In the genomic region with DNA sequence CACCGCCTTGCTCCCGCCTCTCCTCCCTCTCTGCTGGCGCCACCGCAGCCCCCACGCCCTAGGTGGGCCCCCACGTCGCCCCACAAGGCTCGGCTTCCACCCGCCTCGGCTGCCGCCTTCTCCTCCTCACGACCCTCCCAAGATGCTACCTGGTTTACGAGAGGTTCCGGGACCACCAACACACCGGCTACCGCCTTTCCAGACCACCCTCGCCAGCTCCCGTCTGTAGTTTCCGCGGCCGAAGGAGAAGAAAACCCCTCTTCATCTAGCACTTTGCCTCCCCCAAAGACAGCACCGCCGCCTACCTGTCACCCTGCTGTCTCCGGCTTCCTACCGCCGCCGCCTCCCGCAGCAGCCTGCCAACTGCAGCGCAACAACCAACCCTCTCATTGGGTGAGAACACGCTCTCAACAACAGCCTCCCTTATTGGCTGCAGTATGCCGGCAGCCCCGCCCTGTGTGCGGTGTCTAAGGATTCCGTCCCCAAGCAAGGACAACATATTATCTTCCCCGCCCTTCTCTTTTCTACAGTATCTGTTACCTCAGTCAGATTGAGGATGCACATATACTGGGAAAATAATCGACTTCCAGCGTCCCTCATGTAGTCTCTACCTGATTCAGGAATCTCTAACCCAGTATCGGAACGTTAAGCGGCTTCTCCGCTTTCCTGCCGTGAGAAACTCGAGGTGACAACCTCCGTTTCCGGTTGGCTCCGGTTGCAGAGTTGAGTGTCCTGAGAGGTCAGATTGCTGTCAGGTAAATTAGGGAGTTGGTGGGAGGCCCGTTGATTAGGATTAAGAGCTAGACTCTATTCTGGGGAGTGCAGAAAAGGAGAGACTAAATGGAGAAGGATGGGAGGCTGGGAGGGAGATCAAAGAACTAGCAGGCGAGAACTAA, we compare ENCODE assay signal across 8 cellular contexts. TPM values are rescaled to one million over a fixed set of nuclear protein-coding genes. Genes with fewer than 3 reads are reported as not detected.
A peak's percentile ranks its signal among the peaks of the same experiment; 100 is the strongest.
DNase-seq lines count a peak whose midpoint lies in the region; ATAC-seq and TF ChIP-seq lines count a peak whose summit lies in the region.

A gene (minus strand): TSS at position 367 of the 896 bp plus-strand sequence. CDS start 47,662 bp downstream, outside the sequence.
A gene (plus strand): TSS at position 697 of the 896 bp plus-strand sequence. CDS start 6,882 bp downstream, outside the sequence.

- H3K9me3 Mint-ChIP-seq in Calu3 (ENCODE audit: low read depth, unreplicated experiment), result no peaks in the 10 kb centered on the region

- no peaks in the 10 kb centered on the region for H3K27me3 Mint-ChIP-seq in Calu3 (ENCODE audit: unreplicated experiment)

- H3K23ac ChIP-seq in mesendoderm (ENCODE audit: low read length), result peak within 1 kb of the TSS; percentile 33

- H3K4ac ChIP-seq in mesendoderm (ENCODE audit: low read depth, low read length), result no peak within 1 kb of the TSS

- H3K4me3 Mint-ChIP-seq in Calu3 (ENCODE audit: low read depth, unreplicated experiment), result peak within 1 kb of the TSS; percentile 90

- CTCF ChIA-PET in Calu3 (lab: Charles Lee), result interaction anchor here (1.4 to 4.0 kb wide), 2 partner anchors 63 to 108 kb away, joined by 3 to 30 read pairs; a partner anchor contains a TSS

- ATAC-seq in GM21381 (IDR thresholded peaks at IDR 0.05; ENCODE audit: unreplicated experiment), result peak; percentile 98

- H3K27ac Mint-ChIP-seq in Calu3 (ENCODE audit: unreplicated experiment), result peak within 1 kb of the TSS; percentile 97

- H2BK5ac ChIP-seq in mesendoderm (ENCODE audit: low read length), result peak within 1 kb of the TSS; percentile 99

- peaks cover 31% of the 10 kb centered on the region for H3K4me1 Mint-ChIP-seq in Calu3 (ENCODE audit: low read depth, unreplicated experiment)

- H3K27ac ChIP-seq in mesendoderm (ENCODE audit: low read depth, low read length), result peak within 1 kb of the TSS; percentile 71

- DNase-seq in Calu3 (peak; percentile 93), HUDEP-2 (lab: John Stamatoyannopoulos, UW; ENCODE audit: unreplicated experiment in 76 of 76) (peak; percentile 19 to 94 (median 86)), NOMO-1 treated with dmso at 0.1 percent for 144 hours (lab: John Stamatoyannopoulos, UW; ENCODE audit: unreplicated experiment) (peak; percentile 97), mesendoderm (peak; percentile 98)
- DNase-seq in activated CD8-positive, alpha-beta memory T cell treated with anti-CD3 and anti-CD28 coated beads for 48 hours (ENCODE audit: low read depth in 2 of 3, low spot score in 2 of 3), result peak; percentile 48 to 83 (median 75)
- peak; percentile 78 for DNase-seq in stimulated activated CD8-positive, alpha-beta memory T cell treated with anti-CD3 and anti-CD28 coated beads, Interleukin-15, amount 100 ng/mL, for 1 hour (ENCODE audit: low read depth)

- peak within 1 kb of the TSS; percentile 95 for H3K4me2 ChIP-seq in mesendoderm (ENCODE audit: low read length)

- H4K5ac ChIP-seq in mesendoderm (ENCODE audit: low read length), result peak within 1 kb of the TSS; percentile 94

- H3K79me1 ChIP-seq in mesendoderm (ENCODE audit: low read length), result peaks cover 11% of the 10 kb centered on the region

- no peak within 1 kb of the TSS for H2BK120ac ChIP-seq in mesendoderm (ENCODE audit: low read depth, low read length)

- H3K56ac ChIP-seq in mesendoderm (ENCODE audit: low read length), result peak within 1 kb of the TSS; percentile 97

- H3K36me3 ChIP-seq in endocrine pancreas (ENCODE audit: control insufficient read depth, insufficient read depth, low read length) (no peaks in the 10 kb centered on the region), mesendoderm (ENCODE audit: control insufficient read depth, insufficient read depth, low read length) (no peaks in the 10 kb centered on the region)

- peak within 1 kb of the TSS; percentile 93 for H3K9ac ChIP-seq in endocrine pancreas (ENCODE audit: control insufficient read depth, insufficient read depth, low read length)
- H3K9ac ChIP-seq in mesendoderm (ENCODE audit: low read length), result peak within 1 kb of the TSS; percentile 92

- no TSS peak for BruUV-seq in Calu3 (replicated peaks; lab: Mats Ljungman, UMichigan)

- H4K8ac ChIP-seq in mesendoderm (ENCODE audit: low read depth, low read length), result no peak within 1 kb of the TSS

- H2AK5ac ChIP-seq in mesendoderm (ENCODE audit: low read length), result no peak within 1 kb of the TSS

- no peaks in the 10 kb centered on the region for H3K9me3 ChIP-seq in endocrine pancreas (ENCODE audit: control insufficient read depth, low read length)

- H3K4me3 ChIP-seq in endocrine pancreas (ENCODE audit: control insufficient read depth, insufficient read depth, low read length), result peak within 1 kb of the TSS; percentile 99
- peak within 1 kb of the TSS; percentile 98 for H3K4me3 ChIP-seq in mesendoderm (ENCODE audit: low read length)

- peaks cover 21% of the 10 kb centered on the region for H3K79me2 ChIP-seq in mesendoderm (ENCODE audit: control insufficient read depth, insufficient read depth, low read length)

- H3K36me3 Mint-ChIP-seq in Calu3 (ENCODE audit: insufficient read depth, unreplicated experiment), result peaks cover 61% of the 10 kb centered on the region

- intact Hi-C loops in Calu3 (cut with micrococcal nuclease; ENCODE audit: unreplicated experiment), result loop anchor here (1.0 kb wide), 2 partner anchors 87 to 106 kb away; no protein-coding TSS in a partner anchor

- peak within 1 kb of the TSS; percentile 43 for H3K18ac ChIP-seq in mesendoderm (ENCODE audit: low read length)

- no CpG with 5 or more reads among the region's 48 CpGs for WGBS in mesendoderm (ENCODE audit: extremely low coverage, insufficient coverage, low lambda C conversion rate)

- H3K4me1 ChIP-seq in endocrine pancreas (ENCODE audit: control insufficient read depth, insufficient read depth, low read length) (peaks cover 34% of the 10 kb centered on the region), mesendoderm (ENCODE audit: control insufficient read depth, low read depth, low read length) (no peaks in the 10 kb centered on the region)

- H3K27me3 ChIP-seq in endocrine pancreas (ENCODE audit: control insufficient read depth, insufficient read depth, low read length), result no peaks in the 10 kb centered on the region
- no peaks in the 10 kb centered on the region for H3K27me3 ChIP-seq in mesendoderm (ENCODE audit: insufficient read depth, low read length, poor library complexity)

- no peak within 1 kb of the TSS for H2BK15ac ChIP-seq in mesendoderm (replicated peaks; ENCODE audit: low read depth)

- TF ChIP-seq CTCF in Calu3 (IDR thresholded peaks at IDR 0.05; ENCODE audit: unreplicated experiment), result peak; percentile 18

RNA-seq across cellular contexts. Expression of the first gene that starts in this region (rescaled TPM):
- total RNA-seq in Calu3 (2022), result 37.5 and 45.6 TPM in 2 replicates
- polyA plus RNA-seq in mesendoderm (2013, experiment 1 of 2), result 4.1 TPM
- 4.1 TPM for polyA plus RNA-seq in mesendoderm (2013, experiment 2 of 2)

RNA-seq across cellular contexts. Expression of the second gene that starts in this region (rescaled TPM):
- 133 and 140 TPM in 2 replicates for total RNA-seq in Calu3 (2022)
- 98.6 TPM for polyA plus RNA-seq in mesendoderm (2013, experiment 1 of 2)
- polyA plus RNA-seq in mesendoderm (2013, experiment 2 of 2), result 101 TPM

Comparison
In these comparisons a context has a peak if more than half of its experiments do, and no peak if none do; other contexts are left out.
1. Peak in every context shown above with its lines: DNase-seq, ATAC-seq, H3K4me3 ChIP-seq and H3K27ac ChIP-seq.